22 cellular contexts compared by ENCODE assay signal in the genomic region with DNA sequence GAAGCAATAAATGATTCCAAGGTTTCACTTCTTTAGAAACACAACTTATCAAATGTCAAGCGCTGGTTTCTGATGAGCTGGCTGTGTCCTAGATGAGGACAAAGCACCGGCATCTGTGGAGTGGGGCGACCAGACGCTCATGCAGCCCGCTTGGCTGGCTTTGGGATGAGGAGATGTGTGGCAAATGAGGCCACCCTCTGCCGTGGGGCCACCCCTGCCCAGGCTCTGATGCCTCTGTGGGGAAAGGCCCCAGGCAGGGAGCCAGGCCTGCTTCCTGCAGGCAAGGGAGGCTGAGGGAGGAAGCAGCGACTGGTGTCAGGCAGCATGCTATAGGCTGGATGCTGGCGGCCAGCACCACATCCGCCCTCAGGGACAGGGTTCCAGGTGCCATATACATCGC.
"Had no signal": no experiment of that assay in that cellular context is flagged by ENCODE, and none has a peak within 500 bp of the region (broad histone marks: within the 10 kb centered on the region; RNA-seq: fewer than 3 reads in every experiment).

No MANE protein-coding gene starts in this region.

- H3K4me1 ChIP-seq: gastrocnemius medialis, lower lobe of right lung, pancreas, right lobe of liver, tibial nerve, upper lobe of right lung, uterus had no signal

- H3K4me3 Mint-ChIP-seq: effector memory CD8-positive, alpha-beta T cell; memory B cell; natural killer cell; stimulated activated effector memory CD8-positive, alpha-beta T cell treated with anti-CD3 and anti-CD28 coated beads, Interleukin-12 subunit alpha, Interleukin-12 subunit beta, amount 100 ng/mL, for 72 hours had no signal

- H3K9me3 Mint-ChIP-seq: effector memory CD8-positive, alpha-beta T cell; memory B cell; natural killer cell; stimulated activated effector memory CD8-positive, alpha-beta T cell treated with anti-CD3 and anti-CD28 coated beads, Interleukin-12 subunit alpha, Interleukin-12 subunit beta, amount 100 ng/mL, for 72 hours had no signal

- H3K27me3 Mint-ChIP-seq: effector memory CD8-positive, alpha-beta T cell; memory B cell; progenitor cell of endocrine pancreas had no signal

- H3K27ac Mint-ChIP-seq: effector memory CD8-positive, alpha-beta T cell; memory B cell; natural killer cell; progenitor cell of endocrine pancreas; stimulated activated effector memory CD8-positive, alpha-beta T cell treated with anti-CD3 and anti-CD28 coated beads, Interleukin-12 subunit alpha, Interleukin-12 subunit beta, amount 100 ng/mL, for 72 hours had no signal

- DNase-seq: dermis blood vessel endothelial cell; effector memory CD8-positive, alpha-beta T cell; foreskin fibroblast; gastrocnemius medialis; left ventricle myocardium superior; lower lobe of right lung; natural killer cell; occipital lobe; right lobe of liver; small intestine; stimulated activated CD4-positive, alpha-beta T cell treated with anti-CD3 and anti-CD28 coated beads, Interleukin-15, amount 100 ng/mL, for 24 hours; stimulated activated CD4-positive, alpha-beta T cell treated with anti-CD3 and anti-CD28 coated beads, Interleukin-4, amount 100 ng/mL, for 1 hour; stimulated activated naive CD4-positive, alpha-beta T cell treated with Interleukin-2 at 50 U/mL for 16 hours; upper lobe of right lung; uterus had no signal

- H3K27ac ChIP-seq: coronary artery, gastrocnemius medialis, lower lobe of right lung, pancreas, right lobe of liver, thoracic aorta, tibial nerve, upper lobe of right lung, uterus had no signal

- H3K36me3 Mint-ChIP-seq: natural killer cell had no signal

- H3K36me3 ChIP-seq: uterus had no signal

- H3K4me3 ChIP-seq: coronary artery, gastrocnemius medialis, lower lobe of right lung, pancreas, right lobe of liver, thoracic aorta, tibial nerve, upper lobe of right lung, uterus had no signal

- H3K9me3 ChIP-seq: gastrocnemius medialis, lower lobe of right lung, pancreas, right lobe of liver, thoracic aorta, tibial nerve, upper lobe of right lung, uterus had no signal

- H3K4me1 Mint-ChIP-seq: memory B cell; natural killer cell; stimulated activated effector memory CD8-positive, alpha-beta T cell treated with anti-CD3 and anti-CD28 coated beads, Interleukin-12 subunit alpha, Interleukin-12 subunit beta, amount 100 ng/mL, for 72 hours had no signal

- H3K27me3 ChIP-seq: gastrocnemius medialis, pancreas, right lobe of liver, tibial nerve, upper lobe of right lung, uterus had no signal
